8 cellular contexts compared by ENCODE assay signal in genomic region chr19:48713864-48714755, GRCh38. TPM values are rescaled to one million over a fixed set of nuclear protein-coding genes. Genes with fewer than 3 reads are reported as not detected.
DNase-seq lines count a peak whose midpoint lies in the region; ATAC-seq lines count a peak whose summit lies in the region.

No MANE protein-coding gene starts in this region.

- DNase-seq in CMK (ENCODE audit: low read depth) (peak; percentile 100), HS-27A (ENCODE audit: low read depth) (peak; percentile 99), mesenchymal stem cell (peak; percentile 100)
- DNase-seq in NK-92 treated with Interleukin-12 subunit alpha and Interleukin-12 subunit beta, amount 100 ng/mL, for 24 hours (lab: John Stamatoyannopoulos, UW) = peak; percentile 96
- peak; percentile 89 to 99 (median 92) for DNase-seq in activated CD8-positive, alpha-beta memory T cell treated with anti-CD3 and anti-CD28 coated beads for 48 hours (ENCODE audit: low read depth in 2 of 3, low spot score in 2 of 3)
- peak; percentile 89 for DNase-seq in stimulated activated CD8-positive, alpha-beta memory T cell treated with anti-CD3 and anti-CD28 coated beads, Interleukin-12 subunit alpha, Interleukin-12 subunit beta, amount 100 ng/mL, for 24 hours (ENCODE audit: extremely low read depth)

- ATAC-seq in GM19468 (IDR thresholded peaks at IDR 0.05; ENCODE audit: extremely low read depth, unreplicated experiment) = peak; percentile 77

- H3K9ac ChIP-seq in endocrine pancreas (ENCODE audit: control insufficient read depth, insufficient read depth, low read length) = peak overlapping the region; percentile 16
- H3K9ac ChIP-seq in mesenchymal stem cell (ENCODE audit: low read length) = peak overlapping the region; percentile 90

- peak overlapping the region; percentile 82 for H2BK120ac ChIP-seq in mesenchymal stem cell (ENCODE audit: low read depth, low read length)

- H2BK12ac ChIP-seq in mesenchymal stem cell (ENCODE audit: low read length in 2 of 2) = peak overlapping the region; percentile 8 to 72

- H3K18ac ChIP-seq in mesenchymal stem cell (ENCODE audit: low read depth in 1 of 2, low read length in 2 of 2) = peak overlapping the region; percentile 81 to 97

- H3K4me1 ChIP-seq in endocrine pancreas (ENCODE audit: control insufficient read depth, insufficient read depth, low read length) (no peaks in the 10 kb centered on the region), mesenchymal stem cell (ENCODE audit: control insufficient read depth, insufficient read depth, low read depth, low read length) (peaks cover 25% of the 10 kb centered on the region)

- peaks cover 18% of the 10 kb centered on the region for H3K79me1 ChIP-seq in mesenchymal stem cell (replicated peaks; ENCODE audit: low read length, poor library complexity, severe bottlenecking)

- H3K4me3 ChIP-seq in endocrine pancreas (ENCODE audit: control insufficient read depth, insufficient read depth, low read length) = no peak overlapping the region
- peak overlapping the region; percentile 76 to 84 for H3K4me3 ChIP-seq in mesenchymal stem cell (ENCODE audit: insufficient read depth in 1 of 2, low read depth in 1 of 2, low read length in 2 of 2)

- H3K9me3 ChIP-seq in endocrine pancreas (ENCODE audit: control insufficient read depth, low read length) (no peaks in the 10 kb centered on the region), mesenchymal stem cell (ENCODE audit: control insufficient read depth, low read length) (peaks cover 3% of the 10 kb centered on the region)

- H3K23ac ChIP-seq in mesenchymal stem cell (ENCODE audit: low read length in 2 of 2) = no peak overlapping the region

- H4K8ac ChIP-seq in mesenchymal stem cell (ENCODE audit: low read length) = peak overlapping the region; percentile 94

- H2AFZ ChIP-seq in mesenchymal stem cell (ENCODE audit: low read depth, low read length) = peak overlapping the region; percentile 92

- peak overlapping the region; percentile 75 for H3K27ac ChIP-seq in mesenchymal stem cell (ENCODE audit: low read length, poor library complexity, severe bottlenecking)

- peak overlapping the region; percentile 43 for H2AK5ac ChIP-seq in mesenchymal stem cell (ENCODE audit: low read length, severe bottlenecking)

- H3K4ac ChIP-seq in mesenchymal stem cell (ENCODE audit: low read depth in 1 of 2, low read length in 2 of 2) = peak overlapping the region; percentile 32 to 92

- H4K91ac ChIP-seq in mesenchymal stem cell (ENCODE audit: low read length) = peak overlapping the region; percentile 11

- peak overlapping the region; percentile 46 for H2BK15ac ChIP-seq in mesenchymal stem cell (ENCODE audit: low read depth, poor library complexity, severe bottlenecking)

- peak overlapping the region; percentile 83 for H2BK5ac ChIP-seq in mesenchymal stem cell (ENCODE audit: low read depth, low read length, poor library complexity, severe bottlenecking)

- under 1% methylated on average over 65 of the region's 67 CpGs for WGBS in mesenchymal stem cell

- H3K14ac ChIP-seq in mesenchymal stem cell (ENCODE audit: low read length in 2 of 2) = peak overlapping the region in 1 of 2 experiments; percentile 30

- H3K27me3 ChIP-seq in endocrine pancreas (ENCODE audit: control insufficient read depth, insufficient read depth, low read length) (no peaks in the 10 kb centered on the region), mesenchymal stem cell (ENCODE audit: control insufficient read depth in 1 of 2, insufficient read depth in 1 of 2, low read length in 2 of 2) (no peaks in the 10 kb centered on the region)

- peak overlapping the region; percentile 92 for H3K4me2 ChIP-seq in mesenchymal stem cell (ENCODE audit: low read length, poor library complexity, severe bottlenecking)

- H3K36me3 ChIP-seq in endocrine pancreas (ENCODE audit: control insufficient read depth, insufficient read depth, low read length) (no peaks in the 10 kb centered on the region), mesenchymal stem cell (ENCODE audit: control insufficient read depth in 1 of 2, insufficient read depth in 2 of 2, low read depth in 1 of 2, low read length in 2 of 2) (no peaks in the 10 kb centered on the region)

RNA-seq across cellular contexts. Expression of gene MAMSTR, which starts 5.4 kb away (rescaled TPM):
- 1.3 TPM for polyA plus RNA-seq in mesenchymal stem cell (2013, experiment 1 of 2)
- polyA plus RNA-seq in mesenchymal stem cell (2013, experiment 2 of 2) = 0.99 TPM

RNA-seq across cellular contexts. Expression of gene FUT2, which starts 18.3 kb away (rescaled TPM):
- not detected for polyA plus RNA-seq in mesenchymal stem cell (2013, experiment 1 of 2)
- polyA plus RNA-seq in mesenchymal stem cell (2013, experiment 2 of 2) = not detected

RNA-seq across cellular contexts. Expression of gene RASIP1, which starts 26.3 kb away (rescaled TPM):
- polyA plus RNA-seq in mesenchymal stem cell (2013, experiment 1 of 2) = 0.98 TPM
- 1.00 TPM for polyA plus RNA-seq in mesenchymal stem cell (2013, experiment 2 of 2)

RNA-seq across cellular contexts. Expression of gene IZUMO1, which starts 32.6 kb away (rescaled TPM):
- polyA plus RNA-seq in mesenchymal stem cell (2013, experiment 1 of 2) = not detected
- polyA plus RNA-seq in mesenchymal stem cell (2013, experiment 2 of 2) = not detected

RNA-seq across cellular contexts. Expression of gene FUT1, which starts 38.3 kb away (rescaled TPM):
- polyA plus RNA-seq in mesenchymal stem cell (2013, experiment 1 of 2) = 0.12 TPM
- polyA plus RNA-seq in mesenchymal stem cell (2013, experiment 2 of 2) = 0.10 TPM
